ENCODE assay signal across 9 cellular contexts in the genomic region with DNA sequence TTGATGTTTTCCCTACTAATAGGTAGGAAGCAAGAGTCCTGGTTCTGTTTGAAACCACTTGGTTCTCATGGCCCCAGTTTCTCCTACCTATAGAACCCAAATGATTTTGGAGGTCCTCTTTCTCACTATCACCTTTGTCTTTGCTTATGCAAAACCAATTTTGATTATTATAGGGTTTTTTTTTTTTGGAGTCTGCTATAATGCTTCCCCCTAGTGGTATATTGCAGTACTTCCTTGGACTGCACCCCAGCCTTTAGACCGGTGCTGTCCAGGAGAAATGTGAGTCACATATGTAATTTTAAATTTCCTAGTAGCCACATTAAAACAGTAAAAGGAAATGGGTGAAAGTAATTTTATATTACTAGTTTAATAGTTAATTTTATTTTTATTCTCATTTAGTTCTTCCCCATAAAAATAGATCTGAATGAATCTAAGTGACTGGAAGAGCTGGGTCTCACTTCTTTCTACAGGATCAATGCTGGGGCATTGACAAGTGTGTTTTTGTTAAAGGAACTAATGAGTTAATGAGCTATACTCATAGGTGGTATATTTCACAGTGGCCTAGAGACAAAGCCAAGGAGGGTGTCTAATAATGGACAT. TPM values are rescaled to one million over a fixed set of nuclear protein-coding genes. Genes with fewer than 3 reads are reported as not detected.
A peak's percentile ranks its signal among the peaks of the same experiment; 100 is the strongest.
DNase-seq lines count a peak whose midpoint lies in the region; ATAC-seq and TF ChIP-seq lines count a peak whose summit lies in the region.
"Had no signal": no experiment of that assay in that cellular context is flagged by ENCODE, and none has a peak within 500 bp of the region (broad histone marks: within the 10 kb centered on the region; RNA-seq: fewer than 3 reads in every experiment).

No MANE protein-coding gene starts in this region.

- ATAC-seq in memory B cell (ENCODE audit: low read depth): peak; percentile 58

- DNase-seq in NCI-H1092 treated with DMSO at 0.1 percent for 48 hours (lab: John Stamatoyannopoulos, UW): peak; percentile 63
- DNase-seq in NCI-H1092 (lab: John Stamatoyannopoulos, UW): no peak
- peak; percentile 61 for DNase-seq in HS-5 (ENCODE audit: low read depth)
- peak; percentile 31 for DNase-seq in OCI-M2 (lab: John Stamatoyannopoulos, UW; ENCODE audit: unreplicated experiment)
- DNase-seq in choroid plexus epithelial cell (ENCODE audit: low read depth): peak; percentile 84
- peak in 1 of 2 donors; percentile 59 for DNase-seq in memory B cell (ENCODE audit: low spot score in 2 of 2)
- no peak for DNase-seq in T1000 (lab: John Stamatoyannopoulos, UW)
- DNase-seq in occipital lobe (lab: John Stamatoyannopoulos, UW): no peak

- H3K4me3 Mint-ChIP-seq in memory B cell: peak overlapping the region; percentile 69

- no peaks in the 10 kb centered on the region for H3K9me3 Mint-ChIP-seq in memory B cell

- peaks cover 61% of the 10 kb centered on the region for H3K36me3 Mint-ChIP-seq in memory B cell

- peaks cover 72% of the 10 kb centered on the region for H3K4me1 Mint-ChIP-seq in memory B cell

- TF ChIP-seq CTCF in choroid plexus epithelial cell (conservative IDR thresholded peaks at IDR 0.05; ENCODE audit: low read depth, low read length): peak; percentile 79

- H3K27ac Mint-ChIP-seq in memory B cell: peak overlapping the region; percentile 81

- H3K4me3 ChIP-seq in choroid plexus epithelial cell (ENCODE audit: low read depth, low read length): no peak overlapping the region

- no peaks in the 10 kb centered on the region for H3K27me3 Mint-ChIP-seq in memory B cell

RNA-seq across cellular contexts. Expression of a gene that starts 10.6 kb away (rescaled TPM):
- 0.47 TPM for total RNA-seq in occipital lobe

RNA-seq across cellular contexts. Expression of a gene that starts 13.9 kb away (rescaled TPM):
- not detected for total RNA-seq in occipital lobe

RNA-seq across cellular contexts. Expression of a gene that starts 35.1 kb away (rescaled TPM):
- not detected for total RNA-seq in occipital lobe

RNA-seq across cellular contexts. Expression of a gene that starts 45.7 kb away (rescaled TPM):
- total RNA-seq in occipital lobe: 0.47 TPM
- total RNA-seq: activated CD8-positive, alpha-beta memory T cell treated with anti-CD3 and anti-CD28 coated beads for 36 hours had no signal

RNA-seq across cellular contexts. Expression of a gene that starts 59.1 kb away (rescaled TPM):
- total RNA-seq in occipital lobe: not detected
- total RNA-seq: activated CD8-positive, alpha-beta memory T cell treated with anti-CD3 and anti-CD28 coated beads for 36 hours had no signal

Comparison
In these comparisons a context has a peak if more than half of its experiments do, and no peak if none do; other contexts are left out.
1. DNase-seq: peak in NCI-H1092 treated with DMSO at 0.1 percent for 48 hours (single experiment), HS-5 (single experiment), OCI-M2 (single experiment) and choroid plexus epithelial cell (single experiment); none in NCI-H1092 (single experiment), T1000 (single experiment) and occipital lobe (single experiment).